Comparison of ENCODE assay signal across 7 cellular contexts in the genomic region with DNA sequence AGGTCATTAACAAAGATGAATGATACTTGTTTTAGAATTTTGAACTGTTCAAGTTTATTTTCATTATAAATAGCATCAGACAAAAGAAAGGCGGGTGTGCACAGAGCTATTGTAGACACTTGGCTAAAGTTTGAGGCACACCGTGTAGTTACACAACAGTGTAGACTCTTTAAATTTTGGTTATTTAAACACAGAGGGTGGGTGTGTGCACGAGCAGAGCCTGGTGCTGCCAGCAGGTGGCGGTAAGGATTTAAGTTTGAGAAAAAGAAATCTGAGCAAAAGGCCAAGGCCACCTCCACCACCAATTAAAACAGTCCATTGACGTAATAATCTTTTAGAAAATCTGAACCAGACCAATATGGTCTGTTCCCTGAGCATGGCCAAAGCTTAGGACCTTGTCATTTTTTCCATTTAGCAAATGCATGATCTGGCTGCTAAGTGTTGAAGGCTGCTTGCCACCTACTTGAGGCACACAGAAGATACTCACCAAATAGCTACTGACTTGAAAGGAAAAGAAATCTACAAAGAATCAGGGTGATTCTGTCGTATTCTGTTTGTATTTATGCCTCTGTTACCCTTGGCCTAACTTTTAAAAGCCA. TPM values are rescaled to one million over a fixed set of nuclear protein-coding genes. Genes with fewer than 3 reads are reported as not detected.
DNase-seq lines count a peak whose midpoint lies in the region; ATAC-seq and TF ChIP-seq lines count a peak whose summit lies in the region.

No MANE protein-coding gene starts in this region.

- peaks cover 2% of the 10 kb centered on the region for H3K4me1 Mint-ChIP-seq in activated CD8-positive, alpha-beta T cell treated with anti-CD3 and anti-CD28 coated beads for 36 hours (ENCODE audit: low read depth)

- H3K9me3 Mint-ChIP-seq in activated CD8-positive, alpha-beta T cell treated with anti-CD3 and anti-CD28 coated beads for 36 hours = no peaks in the 10 kb centered on the region

- intact Hi-C loops in activated CD8-positive, alpha-beta T cell treated with anti-CD3 and anti-CD28 coated beads for 36 hours (cut with micrococcal nuclease) = no loop called here
- intact Hi-C loops in sigmoid colon (cut with DNase I) = no loop called here

- H3K4me2 ChIP-seq in smooth muscle cell = no peak overlapping the region

- no peak overlapping the region for H3K9ac ChIP-seq in smooth muscle cell (ENCODE audit: low read depth)

- peaks cover 7% of the 10 kb centered on the region for H3K79me2 ChIP-seq in smooth muscle cell (ENCODE audit: low read depth)

- DNase-seq in GM03348 (ENCODE audit: low spot score) (peak; percentile 67), M059J (ENCODE audit: low read depth) (peak; percentile 22), fibroblast of villous mesenchyme (ENCODE audit: low read depth) (peak; percentile 49), smooth muscle cell (lab: John Stamatoyannopoulos, UW; ENCODE audit: unreplicated experiment) (no peak), NCI-H2171 treated with DMSO at 0.1 percent for 48 hours (lab: John Stamatoyannopoulos, UW) (no peak), sigmoid colon (no peak)
- peak; percentile 75 for DNase-seq in activated CD8-positive, alpha-beta T cell treated with anti-CD3 and anti-CD28 coated beads for 36 hours

- H3K4me3 ChIP-seq in fibroblast of villous mesenchyme (ENCODE audit: low read depth, low read length) = no peak overlapping the region
- no peak overlapping the region for H3K4me3 ChIP-seq in smooth muscle cell
- H3K4me3 ChIP-seq in sigmoid colon = no peak overlapping the region

- H3K4me1 ChIP-seq in smooth muscle cell (ENCODE audit: low read depth) (no peaks in the 10 kb centered on the region), sigmoid colon (peaks cover 0 to 3% (median 0%) of the 10 kb centered on the region in 4 donors)

- no peaks in the 10 kb centered on the region for H3F3A ChIP-seq in smooth muscle cell (ENCODE audit: low read depth)

- CTCF ChIA-PET in activated CD8-positive, alpha-beta T cell treated with anti-CD3 and anti-CD28 coated beads for 36 hours (lab: Charles Lee) = interaction anchor here (0.6 to 3.5 kb wide), 21 partner anchors 8 to 492 kb away, joined by 3 to 14 read pairs (median 4); partner anchors contain the start of gene COPS7B

- peaks cover 26% of the 10 kb centered on the region for H3K36me3 Mint-ChIP-seq in activated CD8-positive, alpha-beta T cell treated with anti-CD3 and anti-CD28 coated beads for 36 hours (ENCODE audit: low read depth)

- TF ChIP-seq CTCF in activated CD8-positive, alpha-beta T cell treated with anti-CD3 and anti-CD28 coated beads for 36 hours (IDR thresholded peaks at IDR 0.05) = peak; percentile 81
- TF ChIP-seq CTCF in fibroblast of villous mesenchyme (IDR thresholded peaks at IDR 0.05; ENCODE audit: insufficient read depth, low read depth, low read length) (peak; percentile 77), smooth muscle cell (IDR thresholded peaks at IDR 0.05; ENCODE audit: borderline replicate concordance, insufficient read depth, poor library complexity, severe bottlenecking) (peak; percentile 67), sigmoid colon (IDR thresholded peaks at IDR 0.05) (peak in 2 of 4 experiments; percentile 4 to 45)

- no peak overlapping the region for H3K4me3 Mint-ChIP-seq in activated CD8-positive, alpha-beta T cell treated with anti-CD3 and anti-CD28 coated beads for 36 hours

- 73% methylated on average over 6 of the region's 6 CpGs for WGBS in smooth muscle cell (ENCODE audit: low lambda C conversion rate)
- WGBS in sigmoid colon, 2 donors = 43 to 58% methylated on average over 6 of the region's 6 CpGs

- H3K9me3 ChIP-seq in smooth muscle cell (replicated peaks; ENCODE audit: low read depth) = no peaks in the 10 kb centered on the region
- no peaks in the 10 kb centered on the region for H3K9me3 ChIP-seq in sigmoid colon

- H2AFZ ChIP-seq in smooth muscle cell (ENCODE audit: low read depth) = no peak overlapping the region

- H4K20me1 ChIP-seq in smooth muscle cell (ENCODE audit: low read depth) = peaks cover 65% of the 10 kb centered on the region

- H3K27ac ChIP-seq in smooth muscle cell (ENCODE audit: low read depth) (no peak overlapping the region), sigmoid colon (no peak overlapping the region)

- peak; percentile 81 for ATAC-seq in activated CD8-positive, alpha-beta T cell treated with anti-CD3 and anti-CD28 coated beads for 36 hours

- no peak for TF ChIP-seq POLR2A in sigmoid colon (IDR thresholded peaks at IDR 0.05)

- H3K27me3 Mint-ChIP-seq in activated CD8-positive, alpha-beta T cell treated with anti-CD3 and anti-CD28 coated beads for 36 hours = no peaks in the 10 kb centered on the region

- H3K27ac Mint-ChIP-seq in activated CD8-positive, alpha-beta T cell treated with anti-CD3 and anti-CD28 coated beads for 36 hours = no peak overlapping the region

- H3K27me3 ChIP-seq in smooth muscle cell (ENCODE audit: low read depth) (no peaks in the 10 kb centered on the region), sigmoid colon (no peaks in the 10 kb centered on the region)

- POLR2A ChIA-PET in activated CD8-positive, alpha-beta T cell treated with anti-CD3 and anti-CD28 coated beads for 36 hours (lab: Charles Lee) = interaction anchor here (1.0 to 1.5 kb wide), 3 partner anchors 11 to 86 kb away, joined by 3 to 7 read pairs (median 3); partner anchors contain the start of gene COPS7B

- no peaks in the 10 kb centered on the region for H3K36me3 ChIP-seq in smooth muscle cell (ENCODE audit: low read depth)
- peaks cover 8 to 85% (median 33%) of the 10 kb centered on the region in 4 donors for H3K36me3 ChIP-seq in sigmoid colon

- TF ChIP-seq EP300 in sigmoid colon (IDR thresholded peaks at IDR 0.05) = no peak

RNA-seq across cellular contexts. Expression of gene COPS7B, which starts 14.3 kb away (rescaled TPM):
- total RNA-seq in M059J (2014; rRNA removed; shearing (Covaris generic)) = 15.5 and 20.8 TPM in 2 replicates
- 10 to 100 TPM; 51.3 to 53.6 TPM for total RNA-seq in activated CD8-positive, alpha-beta T cell treated with anti-CD3 and anti-CD28 coated beads for 36 hours
- total RNA-seq in fibroblast of villous mesenchyme = 22.2 and 23.7 TPM in 2 replicates
- 27.2 and 29.7 TPM in 2 replicates for total RNA-seq in smooth muscle cell
- polyA plus RNA-seq in smooth muscle cell = 33.9 and 41.8 TPM in 2 replicates
- 10 to 100 TPM; 16.8 to 43.8 (median 24.9) TPM for total RNA-seq in sigmoid colon
- polyA plus RNA-seq in sigmoid colon = 10 to 100 TPM in 2 of 3 donors, 1 to 10 TPM in 1; 8.1 to 27.8 (median 15.0) TPM

RNA-seq across cellular contexts. Expression of gene PDE6D, which starts 19.5 kb away (rescaled TPM):
- total RNA-seq in M059J (2014; rRNA removed; shearing (Covaris generic)) = 61.5 and 67.0 TPM in 2 replicates
- total RNA-seq in activated CD8-positive, alpha-beta T cell treated with anti-CD3 and anti-CD28 coated beads for 36 hours = 10 to 100 TPM; 22.8 to 23.5 TPM
- total RNA-seq in fibroblast of villous mesenchyme (17.7 and 24.6 TPM in 2 replicates), smooth muscle cell (30.0 and 54.9 TPM in 2 replicates), sigmoid colon (10 to 100 TPM; 19.9 to 44.9 (median 26.3) TPM)
- polyA plus RNA-seq in smooth muscle cell (32.7 and 34.4 TPM in 2 replicates), sigmoid colon (10 to 100 TPM; 23.1 to 28.9 (median 24.6) TPM)

Comparison
In these comparisons a context has a peak if more than half of its experiments do, and no peak if none do; other contexts are left out.
1. DNase-seq: peak in GM03348 (single experiment), M059J (single experiment), activated CD8-positive, alpha-beta T cell treated with anti-CD3 and anti-CD28 coated beads for 36 hours (single experiment) and fibroblast of villous mesenchyme (single experiment); none in smooth muscle cell (single experiment), NCI-H2171 treated with DMSO at 0.1 percent for 48 hours (single experiment) and sigmoid colon (single experiment).